In the genomic region with DNA sequence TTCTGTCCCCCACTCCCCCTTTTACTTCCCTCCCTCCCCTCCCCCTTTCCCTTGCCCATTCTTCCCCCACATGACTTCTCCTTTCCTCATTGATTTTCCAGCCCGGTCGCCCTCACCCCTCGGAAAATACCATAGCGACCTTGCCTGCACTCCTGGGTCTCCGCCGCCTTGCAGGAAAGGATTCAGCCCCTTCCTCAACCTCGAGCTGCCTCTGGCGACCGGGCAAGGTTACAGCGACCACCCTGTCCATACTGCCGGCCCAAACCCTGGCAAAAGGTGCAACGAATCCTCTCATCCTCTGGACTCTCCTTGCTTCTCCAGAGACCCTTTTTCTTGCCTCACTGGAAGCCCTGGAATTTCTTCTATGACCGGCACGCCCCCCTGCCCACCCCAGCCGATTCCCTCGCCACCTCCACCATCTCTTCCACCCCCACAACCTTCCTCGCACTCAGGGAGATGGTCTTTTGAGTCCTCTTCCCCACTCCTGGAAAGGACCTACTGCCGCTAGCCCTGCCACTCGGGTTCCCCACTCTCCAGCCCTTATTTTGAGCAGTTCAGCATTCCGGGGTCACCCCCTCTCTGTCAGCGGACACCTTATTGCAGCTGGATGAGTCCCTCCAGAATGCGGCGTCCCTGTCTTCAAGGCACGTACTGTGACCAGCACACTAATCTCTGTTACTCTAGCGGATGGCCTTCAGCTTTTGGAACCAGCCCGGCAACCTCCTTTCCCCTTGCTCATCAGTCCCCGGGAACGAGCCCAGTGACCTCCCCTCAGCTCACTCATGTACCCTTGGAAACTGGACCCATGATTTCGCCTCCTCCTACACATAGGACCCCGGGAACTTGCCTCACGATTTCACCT, we compare ENCODE assay signal across 6 cellular contexts. TPM values are rescaled to one million over a fixed set of nuclear protein-coding genes. Genes with fewer than 3 reads are reported as not detected.
DNase-seq lines count a peak whose midpoint lies in the region; TF ChIP-seq lines count a peak whose summit lies in the region.

No MANE protein-coding gene starts in this region.

- 37 to 47% (median 43%) methylated on average over 31 of the region's 31 CpGs for WGBS in ovary, 3 donors

- H3K27me3 ChIP-seq in HUES6 (ENCODE audit: control insufficient read depth, insufficient read depth, low read length) (no peaks in the 10 kb centered on the region), ovary (no peaks in the 10 kb centered on the region)

- H3K27ac ChIP-seq in HUES6 (ENCODE audit: low read depth, low read length), result peak overlapping the region; percentile 41; the same call in 1 of the 2 replicates
- peak overlapping the region; percentile 98 for H3K27ac ChIP-seq in cingulate gyrus (ENCODE audit: low read depth, low read length)
- peak overlapping the region; percentile 91 to 95 for H3K27ac ChIP-seq in ovary

- H3K4me3 ChIP-seq in HUES6 (ENCODE audit: low read depth, low read length) (peak overlapping the region; percentile 94), ovary (peak overlapping the region; percentile 63)

- DNase-seq in ovary (peak; percentile 22 to 49 (median 42)), GOT3 (lab: John Stamatoyannopoulos, UW) (no peak), dermis blood vessel endothelial cell (no peak), SKM-1 treated with dmso at 0.1 percent for 144 hours (lab: John Stamatoyannopoulos, UW; ENCODE audit: unreplicated experiment) (no peak)

- peak overlapping the region; percentile 99 for H3K9ac ChIP-seq in HUES6 (ENCODE audit: low read length)

- no peaks in the 10 kb centered on the region for H3K9me3 ChIP-seq in HUES6 (ENCODE audit: control insufficient read depth, insufficient read depth, low read depth, low read length)
- H3K9me3 ChIP-seq in ovary, result no peaks in the 10 kb centered on the region

- no peak for TF ChIP-seq EP300 in ovary (IDR thresholded peaks at IDR 0.05)

- no peak for TF ChIP-seq CTCF in ovary (IDR thresholded peaks at IDR 0.05)

- H3K36me3 ChIP-seq in HUES6 (ENCODE audit: control insufficient read depth, insufficient read depth, low read length), result peaks cover 26% of the 10 kb centered on the region
- no peaks in the 10 kb centered on the region for H3K36me3 ChIP-seq in ovary

- intact Hi-C loops in ovary (cut with DNase I), result loop anchor here in 1 of 4 donors (5.0 kb wide), 1 partner anchor 39 kb away; a partner anchor contains a TSS

- no peak for TF ChIP-seq POLR2A in ovary (IDR thresholded peaks at IDR 0.05)

- H3K4me1 ChIP-seq in HUES6 (ENCODE audit: control insufficient read depth, insufficient read depth, low read length) (peaks cover 12% of the 10 kb centered on the region; the same call in 1 of the 2 replicates), ovary (ENCODE audit: insufficient read depth) (peaks cover 3% of the 10 kb centered on the region)

RNA-seq across cellular contexts. Expression of a gene that starts 0.8 kb away (rescaled TPM):
- 10 to 100 TPM; 15.9 to 35.2 (median 19.1) TPM for total RNA-seq in ovary
- polyA plus RNA-seq in ovary, result 10 to 100 TPM; 12.2 to 16.7 TPM
- 17.5 and 22.5 TPM in 2 replicates for total RNA-seq in dermis blood vessel endothelial cell

RNA-seq across cellular contexts. Expression of a gene that starts 38.0 kb away (rescaled TPM):
- total RNA-seq in ovary (100 to 1,000 TPM; 140 to 453 (median 189) TPM), dermis blood vessel endothelial cell (236 and 706 TPM in 2 replicates)
- 100 to 1,000 TPM; 272 to 359 TPM for polyA plus RNA-seq in ovary

RNA-seq across cellular contexts. Expression of a gene that starts 38.0 kb away (rescaled TPM):
- total RNA-seq in ovary (10 to 100 TPM; 54.8 to 99.8 (median 74.1) TPM), dermis blood vessel endothelial cell (76.6 and 85.2 TPM in 2 replicates)
- polyA plus RNA-seq in ovary, result 10 to 100 TPM; 37.5 to 49.5 TPM

RNA-seq across cellular contexts. Expression of a gene that starts 52.7 kb away (rescaled TPM):
- 10 to 100 TPM in 3 of 7 donors, 1 to 10 TPM in 4; 7.5 to 32.7 (median 9.3) TPM for total RNA-seq in ovary
- polyA plus RNA-seq in ovary, result 1 to 10 TPM; 1.3 to 6.7 TPM
- 1.0 and 2.6 TPM in 2 replicates for total RNA-seq in dermis blood vessel endothelial cell

Comparison
In these comparisons a context has a peak if more than half of its experiments do, and no peak if none do; other contexts are left out.
1. H3K27ac ChIP-seq: peak in every context shown above with its lines; median percentile 98 in cingulate gyrus; 93 in ovary; 41 in HUES6.
2. DNase-seq: peak in ovary (5 of 5); none in GOT3 (single experiment), dermis blood vessel endothelial cell (single experiment) and SKM-1 treated with dmso at 0.1 percent for 144 hours (single experiment).